In the genomic region with DNA sequence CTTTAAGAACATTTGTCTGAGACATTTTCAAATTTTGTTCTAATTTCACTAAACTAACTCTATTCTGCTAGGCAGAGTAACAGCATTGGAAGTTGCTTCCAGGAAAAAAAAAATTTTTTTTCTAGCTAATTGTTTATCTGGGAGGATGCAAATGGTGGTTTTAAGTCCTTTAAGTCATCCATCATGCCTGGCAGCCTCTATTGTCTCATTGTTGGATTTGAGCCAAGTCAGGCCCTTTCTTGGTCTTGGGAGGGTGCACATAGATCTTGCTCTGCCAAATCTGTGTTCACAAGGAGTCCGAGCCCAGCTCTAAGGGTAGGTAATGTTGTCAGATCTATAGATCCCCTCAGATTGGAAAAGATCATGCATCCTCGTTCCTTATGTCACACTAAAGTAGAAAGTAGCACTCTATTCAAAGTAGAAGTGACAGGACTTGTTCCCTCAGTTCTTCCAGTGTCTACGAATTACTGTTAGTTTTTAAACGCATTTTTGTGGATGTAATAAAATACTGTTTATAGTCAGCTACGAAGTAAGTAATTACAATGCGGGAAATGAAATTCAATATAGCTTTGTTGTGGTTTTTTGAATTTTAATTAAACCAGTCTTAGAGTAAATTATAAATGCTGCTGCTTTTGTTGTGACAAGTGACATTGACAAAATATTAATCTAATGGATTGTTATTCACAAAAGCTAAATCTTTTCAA, we compare ENCODE assay signal across 8 cellular contexts.
DNase-seq lines count a peak whose midpoint lies in the region; ATAC-seq and TF ChIP-seq lines count a peak whose summit lies in the region.

No MANE protein-coding gene starts in this region.

- no peak overlapping the region for H3K4me3 ChIP-seq in HUES64 (ENCODE audit: low read length)
- no peak overlapping the region for H3K4me3 ChIP-seq in esophagus squamous epithelium
- no peak overlapping the region for H3K4me3 ChIP-seq in smooth muscle cell
- H3K4me3 ChIP-seq in gastroesophageal sphincter, result no peak overlapping the region

- DNase-seq in NCI-H82 (lab: John Stamatoyannopoulos, UW) (peak; percentile 98), esophagus squamous epithelium (lab: John Stamatoyannopoulos, UW) (no peak), smooth muscle cell (lab: John Stamatoyannopoulos, UW; ENCODE audit: unreplicated experiment) (no peak), HCEC 1CT (no peak)
- DNase-seq in activated effector memory CD4-positive, alpha-beta T cell treated with Interleukin-2 at 50 U/mL for 16 hours, result no peak

- H3F3A ChIP-seq in smooth muscle cell (ENCODE audit: low read depth), result peaks cover 60% of the 10 kb centered on the region

- TF ChIP-seq POLR2A in esophagus squamous epithelium (IDR thresholded peaks at IDR 0.05) (no peak), gastroesophageal sphincter (IDR thresholded peaks at IDR 0.05) (no peak)

- H2AFZ ChIP-seq in smooth muscle cell (ENCODE audit: low read depth), result no peak overlapping the region

- H3K27ac ChIP-seq in HUES64 (ENCODE audit: low read depth, low read length) (peak overlapping the region; percentile 42), esophagus squamous epithelium (peak overlapping the region; percentile 14 to 71 (median 52)), smooth muscle cell (ENCODE audit: low read depth) (peak overlapping the region; percentile 84), gastroesophageal sphincter (peak overlapping the region in 2 of 4 donors; percentile 1 to 8)

- TF ChIP-seq CTCF in esophagus squamous epithelium (IDR thresholded peaks at IDR 0.05) (no peak), smooth muscle cell (IDR thresholded peaks at IDR 0.05; ENCODE audit: borderline replicate concordance, insufficient read depth, poor library complexity, severe bottlenecking) (no peak), gastroesophageal sphincter (IDR thresholded peaks at IDR 0.05) (no peak)

- H3K4me1 ChIP-seq in HUES64 (ENCODE audit: insufficient read depth, low read length), result peaks cover 70% of the 10 kb centered on the region
- peaks cover 12 to 88% (median 54%) of the 10 kb centered on the region in 3 donors for H3K4me1 ChIP-seq in esophagus squamous epithelium
- peaks cover 75% of the 10 kb centered on the region for H3K4me1 ChIP-seq in smooth muscle cell (ENCODE audit: low read depth)
- peaks cover 11 to 82% (median 21%) of the 10 kb centered on the region in 3 donors for H3K4me1 ChIP-seq in gastroesophageal sphincter

- H3K79me2 ChIP-seq in smooth muscle cell (ENCODE audit: low read depth), result peaks cover 96% of the 10 kb centered on the region

- no peak overlapping the region for H3K9ac ChIP-seq in HUES64 (ENCODE audit: low read depth, low read length)
- peak overlapping the region; percentile 56 for H3K9ac ChIP-seq in smooth muscle cell (ENCODE audit: low read depth)

- ATAC-seq in gastroesophageal sphincter, result no peak
- no peak for ATAC-seq in HG03342 (IDR thresholded peaks at IDR 0.05; ENCODE audit: unreplicated experiment)

- intact Hi-C loops in esophagus squamous epithelium (cut with DNase I), result no loop called here

- no peaks in the 10 kb centered on the region for H3K36me3 ChIP-seq in HUES64 (ENCODE audit: insufficient read depth, low read length)
- no peaks in the 10 kb centered on the region for H3K36me3 ChIP-seq in esophagus squamous epithelium
- no peaks in the 10 kb centered on the region for H3K36me3 ChIP-seq in smooth muscle cell (ENCODE audit: low read depth)
- no peaks in the 10 kb centered on the region for H3K36me3 ChIP-seq in gastroesophageal sphincter

- H3K9me3 ChIP-seq in HUES64 (ENCODE audit: insufficient read depth, low read depth, low read length) (no peaks in the 10 kb centered on the region), esophagus squamous epithelium (no peaks in the 10 kb centered on the region), smooth muscle cell (replicated peaks; ENCODE audit: low read depth) (no peaks in the 10 kb centered on the region), gastroesophageal sphincter (no peaks in the 10 kb centered on the region)

- H3K27me3 ChIP-seq in HUES64 (ENCODE audit: insufficient read depth, low read length) (no peaks in the 10 kb centered on the region), esophagus squamous epithelium (no peaks in the 10 kb centered on the region), smooth muscle cell (ENCODE audit: low read depth) (no peaks in the 10 kb centered on the region), gastroesophageal sphincter (no peaks in the 10 kb centered on the region)

- 82% methylated on average over 6 of the region's 6 CpGs for WGBS in HUES64
- whole genome bisulfite sequencing in esophagus squamous epithelium, 2 donors, result 20 to 27% methylated on average over 6 of the region's 6 CpGs
- 65% methylated on average over 6 of the region's 6 CpGs for WGBS in smooth muscle cell (ENCODE audit: low lambda C conversion rate)
- WGBS in gastroesophageal sphincter (ENCODE audit: low coverage in 1 of 2), 2 donors, result 37 to 61% methylated on average over 5 to 6 of the region's 6 CpGs

- H4K20me1 ChIP-seq in smooth muscle cell (ENCODE audit: low read depth), result peaks cover 94% of the 10 kb centered on the region

- TF ChIP-seq EP300 in gastroesophageal sphincter (IDR thresholded peaks at IDR 0.05), result no peak

- H3K4me2 ChIP-seq in smooth muscle cell, result peak overlapping the region; percentile 67
